8 cellular contexts compared by ENCODE assay signal in genomic region chr1:88180449-88181108, GRCh38.
DNase-seq lines count a peak whose midpoint lies in the region; ATAC-seq, FAIRE-seq and TF ChIP-seq lines count a peak whose summit lies in the region.

No MANE protein-coding gene starts in this region.

- peak; percentile 91 to 96 (median 94) for TF ChIP-seq CTCF in GM12878 (IDR thresholded peaks at IDR 0.05 in 2 of 3, conservative IDR thresholded peaks at IDR 0.05 in 1 of 3; ENCODE audit: control insufficient read depth in 2 of 3, extremely low read depth in 1 of 3, insufficient read depth in 1 of 3, low read depth in 3 of 3, low read length in 3 of 3)

- BruUV-seq in GM12878 (replicated peaks; lab: Mats Ljungman, UMichigan): no TSS peak

- SMC1A ChIA-PET in GM12878 (lab: Charles Lee; ENCODE audit: uncharacterized antibody, unreplicated experiment): interaction anchor here (0.8 to 2.5 kb wide), 21 partner anchors 11 to 888 kb away, joined by 3 to 13 read pairs (median 5); no protein-coding TSS in a partner anchor

- FAIRE-seq in GM12878 (lab: Jason Lieb, UNC): peak; percentile 98

- no peak overlapping the region for H3K27ac ChIP-seq in GM12878 (ENCODE audit: control insufficient read depth, insufficient read depth)

- no peaks in the 10 kb centered on the region; a peak in 1 of 4 replicates for H3K27me3 ChIP-seq in GM12878 (replicated peaks in 1 of 2; ENCODE audit: control insufficient read depth in 2 of 2, insufficient read depth in 2 of 2, low read length in 1 of 2)

- H4K20me1 ChIP-seq in GM12878 (ENCODE audit: control insufficient read depth, insufficient read depth): no peaks in the 10 kb centered on the region

- RAD21 ChIA-PET in GM12878 (lab: Charles Lee; ENCODE audit: unreplicated experiment): interaction anchor here (0.6 to 2.2 kb wide), 15 partner anchors 13 to 850 kb away, joined by 3 to 12 read pairs (median 4); no protein-coding TSS in a partner anchor

- H3K9me3 ChIP-seq in GM12878 (replicated peaks; ENCODE audit: control insufficient read depth, insufficient read depth, low read length): no peaks in the 10 kb centered on the region

- no peak overlapping the region for H2AFZ ChIP-seq in GM12878 (ENCODE audit: control insufficient read depth, low read depth, low read length)

- H3K9ac ChIP-seq in GM12878 (ENCODE audit: control insufficient read depth, insufficient read depth, low read length): no peak overlapping the region

- H3K27ac Mint-ChIP-seq in T-helper 2 cell treated with Interferon-gamma antibody and Interleukin-4, amounts not matched to agents 5 μg/mL and 100 μg/mL, for 36 hours: no peak overlapping the region

- POLR2A ChIA-PET in GM12878 (lab: Charles Lee): no interaction called here

- no peak overlapping the region for H3K4me3 Mint-ChIP-seq in T-helper 2 cell treated with Interferon-gamma antibody and Interleukin-4, amounts not matched to agents 5 μg/mL and 100 μg/mL, for 36 hours

- H3K79me2 ChIP-seq in GM12878 (ENCODE audit: control insufficient read depth, insufficient read depth, low read length): no peaks in the 10 kb centered on the region

- peak; percentile 84 for TF ChIP-seq RAD21 in GM12878 (IDR thresholded peaks at IDR 0.05; ENCODE audit: insufficient read depth, low read depth, low read length)

- no peak overlapping the region for H3K4me2 ChIP-seq in GM12878 (ENCODE audit: control insufficient read depth, insufficient read depth)

- H3K27me3 Mint-ChIP-seq in T-helper 2 cell treated with Interferon-gamma antibody and Interleukin-4, amounts not matched to agents 5 μg/mL and 100 μg/mL, for 36 hours (ENCODE audit: low read depth): no peaks in the 10 kb centered on the region

- no peak for TF ChIP-seq POLR2A in GM12878 (IDR thresholded peaks at IDR 0.05; ENCODE audit: low read depth, low read length)

- WGBS in GM12878 (ENCODE audit: insufficient coverage, insufficient replicate concordance, low lambda C conversion rate, missing lambda C conversion rate): 10% methylated on average over 8 of the region's 8 CpGs

- no peaks in the 10 kb centered on the region for H3K36me3 ChIP-seq in GM12878 (ENCODE audit: control insufficient read depth in 2 of 2, insufficient read depth in 2 of 2, low read length in 1 of 2)

- no peaks in the 10 kb centered on the region for H3K36me3 Mint-ChIP-seq in T-helper 2 cell treated with Interferon-gamma antibody and Interleukin-4, amounts not matched to agents 5 μg/mL and 100 μg/mL, for 36 hours (ENCODE audit: low read depth)

- peak; percentile 97 for ATAC-seq in GM18519 (IDR thresholded peaks at IDR 0.05; ENCODE audit: low FRiP score, unreplicated experiment)
- ATAC-seq in HG02981 (IDR thresholded peaks at IDR 0.05; ENCODE audit: unreplicated experiment): peak; percentile 98
- peak; percentile 100 for ATAC-seq in GM12878

- peak; percentile 71 for DNase-seq in ACHN
- DNase-seq in NCI-H187 (lab: John Stamatoyannopoulos, UW): peak; percentile 37 to 48
- DNase-seq in T-helper 2 cell treated with Interferon-gamma antibody and Interleukin-4, amounts not matched to agents 5 μg/mL and 100 μg/mL, for 36 hours (ENCODE audit: low spot score): peak; percentile 33
- DNase-seq in GM12878 (ENCODE audit: low read depth, low spot score): peak; percentile 35
- peak; percentile 79 for DNase-seq in iPS-NIHi7 (ENCODE audit: extremely low spot score)
- peak; percentile 2 to 17 for DNase-seq in stimulated activated CD4-positive, alpha-beta T cell treated with anti-CD3 and anti-CD28 coated beads, Interleukin-15, amount 100 ng/mL, for 1 hour (ENCODE audit: low read depth in 1 of 2, low spot score in 1 of 2)

- no peak overlapping the region for H3K4me3 ChIP-seq in GM12878

- no peaks in the 10 kb centered on the region for H3K4me1 ChIP-seq in GM12878 (ENCODE audit: control insufficient read depth, insufficient read depth, low read length)

- TF ChIP-seq EP300 in GM12878 (IDR thresholded peaks at IDR 0.05; ENCODE audit: borderline replicate concordance in 1 of 2, control insufficient read depth in 1 of 2, low read depth in 2 of 2, low read length in 2 of 2): no peak

- intact Hi-C loops in GM12878 (cut with micrococcal nuclease; ENCODE audit: unreplicated experiment): loop anchor here (1.0 to 10.0 kb wide), 4 partner anchors 123 to 886 kb away; no protein-coding TSS in a partner anchor

- in situ Hi-C loops in ACHN (cut with HindIII; ENCODE audit: low pct_ligation_motif_present, low pct_unique_long_range_greater_than_20kb, low sequenced_read_pairs) (no loop called here), GM12878 (cut with MboI) (loop anchor here (10.0 to 25.0 kb wide), 2 partner anchors 414 to 682 kb away; no protein-coding TSS in a partner anchor)

- CTCF ChIA-PET in GM12878 (lab: Yijun Ruan, JAX): interaction anchor here (0.6 to 3.5 kb wide), 51 partner anchors 8 to 958 kb away, joined by 3 to 35 read pairs (median 4); no protein-coding TSS in a partner anchor

- H3K9me3 Mint-ChIP-seq in T-helper 2 cell treated with Interferon-gamma antibody and Interleukin-4, amounts not matched to agents 5 μg/mL and 100 μg/mL, for 36 hours: no peaks in the 10 kb centered on the region

- no peaks in the 10 kb centered on the region for H3K4me1 Mint-ChIP-seq in T-helper 2 cell treated with Interferon-gamma antibody and Interleukin-4, amounts not matched to agents 5 μg/mL and 100 μg/mL, for 36 hours (ENCODE audit: low read depth)

TF ChIP-seq in GM12878, 131 proteins besides CTCF, POLR2A, EP300 and RAD21 (continues in another document):
- no peak for TF ChIP-seq MEF2B (IDR thresholded peaks at IDR 0.05; ENCODE audit: partially characterized antibody, poor library complexity, severe bottlenecking)
- no peak for TF ChIP-seq MXI1 (IDR thresholded peaks at IDR 0.05; ENCODE audit: low read depth, low read length)
- peak; percentile 73; the same call in 1 of the 2 replicates for TF ChIP-seq SPI1 (IDR thresholded peaks at IDR 0.05; ENCODE audit: borderline replicate concordance, insufficient read depth, low read depth, low read length)
- no peak for TF ChIP-seq RUNX3 (IDR thresholded peaks at IDR 0.05; ENCODE audit: low read length)
- no peak for TF ChIP-seq HDGF (IDR thresholded peaks at IDR 0.05)
- TF ChIP-seq BHLHE40 (IDR thresholded peaks at IDR 0.05; ENCODE audit: borderline replicate concordance in 1 of 2, low read depth in 2 of 2, low read length in 1 of 2): 0 out of 4 replicates have a peak, but pooled peaks of 1 of the 2 experiments have one; percentile 36
- no peak for TF ChIP-seq PBX3 (IDR thresholded peaks at IDR 0.05; ENCODE audit: insufficient replicate concordance, low read depth, low read length)
- no peak for TF ChIP-seq IKZF1 (conservative IDR thresholded peaks at IDR 0.05)
- TF ChIP-seq RCOR1 (conservative IDR thresholded peaks at IDR 0.05; ENCODE audit: low read depth, low read length): no peak
- no peak for TF ChIP-seq CHD2 (IDR thresholded peaks at IDR 0.05; ENCODE audit: borderline replicate concordance, low read depth, low read length)
- no peak for TF ChIP-seq ETV6 (conservative IDR thresholded peaks at IDR 0.05 in 1 of 2, IDR thresholded peaks at IDR 0.05 in 1 of 2; ENCODE audit: borderline replicate concordance in 1 of 2, low read depth in 1 of 2)
- no peak for TF ChIP-seq CREB1 (IDR thresholded peaks at IDR 0.05; ENCODE audit: low read depth)
- TF ChIP-seq NFXL1 (IDR thresholded peaks at IDR 0.05; ENCODE audit: borderline replicate concordance): no peak
- no peak for TF ChIP-seq NR2C2 (IDR thresholded peaks at IDR 0.05; ENCODE audit: borderline replicate concordance, control insufficient read depth, insufficient read length, low read depth)
- TF ChIP-seq FOS (IDR thresholded peaks at IDR 0.05; ENCODE audit: borderline replicate concordance, extremely low read depth, insufficient read length): no peak
- TF ChIP-seq ZBTB33 (IDR thresholded peaks at IDR 0.05): no peak

Comparison
In these comparisons a context has a peak if more than half of its experiments do, and no peak if none do; other contexts are left out.
1. DNase-seq: peak in every context shown above with its lines; median percentile 79 in iPS-NIHi7; 71 in ACHN; 42 in NCI-H187; 35 in GM12878; 33 in T-helper 2 cell treated with Interferon-gamma antibody and Interleukin-4, amounts not matched to agents 5 μg/mL and 100 μg/mL, for 36 hours; 10 in stimulated activated CD4-positive, alpha-beta T cell treated with anti-CD3 and anti-CD28 coated beads, Interleukin-15, amount 100 ng/mL, for 1 hour.